ENCODE assay signal across 10 cellular contexts in genomic region chr7:150615221-150615755, GRCh38. TPM values are rescaled to one million over a fixed set of nuclear protein-coding genes. Genes with fewer than 3 reads are reported as not detected.
DNase-seq lines count a peak whose midpoint lies in the region; ATAC-seq and TF ChIP-seq lines count a peak whose summit lies in the region.
"Not testable (repeated sequence)": the region's sequence is repeated elsewhere in the genome, so short reads cannot be mapped to it uniquely, and the experiment has no call there.
"Had no signal": no experiment of that assay in that cellular context is flagged by ENCODE, and none has a peak within 500 bp of the region (broad histone marks: within the 10 kb centered on the region; RNA-seq: fewer than 3 reads in every experiment).

No MANE protein-coding gene starts in this region.

- peaks cover 35% of the 10 kb centered on the region for H3K9me3 Mint-ChIP-seq in activated CD8-positive, alpha-beta T cell treated with anti-CD3 and anti-CD28 coated beads for 36 hours
- peaks cover 15% of the 10 kb centered on the region for H3K9me3 Mint-ChIP-seq in activated naive CD4-positive, alpha-beta T cell treated with anti-CD3 and anti-CD28 coated beads for 36 hours
- H3K9me3 Mint-ChIP-seq in immature natural killer cell; stimulated activated naive CD8-positive, alpha-beta T cell treated with anti-CD3 and anti-CD28 coated beads, Interleukin-15, Interleukin-2, amounts not matched to agents 100 ng/mL and 50 ng/mL, for 24 hours: not testable (repeated sequence)

- CTCF ChIA-PET in activated CD8-positive, alpha-beta T cell treated with anti-CD3 and anti-CD28 coated beads for 36 hours (lab: Charles Lee): interaction anchor here (0.6 kb wide), 1 partner anchor 58 kb away, joined by 4 read pairs; no protein-coding TSS in a partner anchor
- CTCF ChIA-PET in activated naive CD4-positive, alpha-beta T cell treated with anti-CD3 and anti-CD28 coated beads for 36 hours (lab: Charles Lee): interaction anchor here (1.3 to 1.8 kb wide), 2 partner anchors 10 to 29 kb away, joined by 4 read pairs; no protein-coding TSS in a partner anchor

- TF ChIP-seq CTCF in activated CD8-positive, alpha-beta T cell treated with anti-CD3 and anti-CD28 coated beads for 36 hours (IDR thresholded peaks at IDR 0.05): not testable (repeated sequence)

- H3K36me3 Mint-ChIP-seq in T-helper 17 cell (ENCODE audit: low read depth); activated CD8-positive, alpha-beta T cell treated with anti-CD3 and anti-CD28 coated beads for 36 hours (ENCODE audit: low read depth); immature natural killer cell: not testable (repeated sequence)
- peaks cover 15% of the 10 kb centered on the region for H3K36me3 Mint-ChIP-seq in activated naive CD4-positive, alpha-beta T cell treated with anti-CD3 and anti-CD28 coated beads for 36 hours (ENCODE audit: low read depth)
- peaks cover 17% of the 10 kb centered on the region for H3K36me3 Mint-ChIP-seq in stimulated activated naive CD8-positive, alpha-beta T cell treated with anti-CD3 and anti-CD28 coated beads, Interleukin-15, Interleukin-2, amounts not matched to agents 100 ng/mL and 50 ng/mL, for 24 hours (ENCODE audit: low read depth)

- DNase-seq in DMS153 (lab: John Stamatoyannopoulos, UW) (peak; percentile 58), NCI-H2171 treated with DMSO at 0.1 percent for 48 hours (lab: John Stamatoyannopoulos, UW) (peak; percentile 50)
- not testable (repeated sequence) for DNase-seq in T-helper 17 cell; activated CD8-positive, alpha-beta T cell treated with anti-CD3 and anti-CD28 coated beads for 36 hours; activated naive CD4-positive, alpha-beta T cell treated with anti-CD3 and anti-CD28 coated beads for 36 hours; immature natural killer cell

- H3K27ac Mint-ChIP-seq in T-helper 17 cell: peak overlapping the region; percentile 60
- peak overlapping the region; percentile 75 for H3K27ac Mint-ChIP-seq in activated CD8-positive, alpha-beta T cell treated with anti-CD3 and anti-CD28 coated beads for 36 hours
- H3K27ac Mint-ChIP-seq in activated naive CD4-positive, alpha-beta T cell treated with anti-CD3 and anti-CD28 coated beads for 36 hours: peak overlapping the region; percentile 73
- peak overlapping the region in 4 of 6 donors; percentile 20 to 63 (median 35) for H3K27ac Mint-ChIP-seq in immature natural killer cell
- peak overlapping the region; percentile 9 for H3K27ac Mint-ChIP-seq in stimulated activated naive CD8-positive, alpha-beta T cell treated with anti-CD3 and anti-CD28 coated beads, Interleukin-15, Interleukin-2, amounts not matched to agents 100 ng/mL and 50 ng/mL, for 24 hours

- H3K4me3 Mint-ChIP-seq in T-helper 17 cell: peak overlapping the region; percentile 47
- H3K4me3 Mint-ChIP-seq in activated CD8-positive, alpha-beta T cell treated with anti-CD3 and anti-CD28 coated beads for 36 hours: peak overlapping the region; percentile 7
- H3K4me3 Mint-ChIP-seq in activated naive CD4-positive, alpha-beta T cell treated with anti-CD3 and anti-CD28 coated beads for 36 hours; immature natural killer cell; stimulated activated naive CD8-positive, alpha-beta T cell treated with anti-CD3 and anti-CD28 coated beads, Interleukin-15, Interleukin-2, amounts not matched to agents 100 ng/mL and 50 ng/mL, for 24 hours: not testable (repeated sequence)

- ATAC-seq in T-helper 17 cell; activated CD8-positive, alpha-beta T cell treated with anti-CD3 and anti-CD28 coated beads for 36 hours: not testable (repeated sequence)

- POLR2A ChIA-PET in activated CD8-positive, alpha-beta T cell treated with anti-CD3 and anti-CD28 coated beads for 36 hours (lab: Charles Lee): interaction anchor here (0.7 to 1.4 kb wide), 4 partner anchors 16 to 166 kb away, joined by 3 to 4 read pairs (median 3); partner anchors contain the start of gene GIMAP6

- not testable (repeated sequence) for H3K27me3 Mint-ChIP-seq in T-helper 17 cell; activated CD8-positive, alpha-beta T cell treated with anti-CD3 and anti-CD28 coated beads for 36 hours; activated naive CD4-positive, alpha-beta T cell treated with anti-CD3 and anti-CD28 coated beads for 36 hours (ENCODE audit: low read depth); immature natural killer cell (ENCODE audit: low read depth in 3 of 3); stimulated activated naive CD8-positive, alpha-beta T cell treated with anti-CD3 and anti-CD28 coated beads, Interleukin-15, Interleukin-2, amounts not matched to agents 100 ng/mL and 50 ng/mL, for 24 hours

- H3K4me1 Mint-ChIP-seq in T-helper 17 cell: peaks cover 27% of the 10 kb centered on the region
- H3K4me1 Mint-ChIP-seq in activated CD8-positive, alpha-beta T cell treated with anti-CD3 and anti-CD28 coated beads for 36 hours (ENCODE audit: low read depth): peaks cover 58% of the 10 kb centered on the region
- peaks cover 65% of the 10 kb centered on the region for H3K4me1 Mint-ChIP-seq in activated naive CD4-positive, alpha-beta T cell treated with anti-CD3 and anti-CD28 coated beads for 36 hours (ENCODE audit: low read depth)
- peaks cover 18 to 28% of the 10 kb centered on the region in 2 donors for H3K4me1 Mint-ChIP-seq in immature natural killer cell
- H3K4me1 Mint-ChIP-seq in stimulated activated naive CD8-positive, alpha-beta T cell treated with anti-CD3 and anti-CD28 coated beads, Interleukin-15, Interleukin-2, amounts not matched to agents 100 ng/mL and 50 ng/mL, for 24 hours (ENCODE audit: low read depth): peaks cover 53% of the 10 kb centered on the region

- not testable (repeated sequence) for H3K9me3 ChIP-seq in T-helper 17 cell (ENCODE audit: control insufficient read depth, low read length, poor library complexity, severe bottlenecking)

- intact Hi-C loops in activated CD8-positive, alpha-beta T cell treated with anti-CD3 and anti-CD28 coated beads for 36 hours (cut with micrococcal nuclease): not testable (repeated sequence)
- intact Hi-C loops in activated naive CD4-positive, alpha-beta T cell treated with anti-CD3 and anti-CD28 coated beads for 36 hours (cut with micrococcal nuclease): loop anchor here (10.0 kb wide), 1 partner anchor 730 kb away; the partner anchor contains the start of gene NUB1

RNA-seq across cellular contexts. Expression of gene GIMAP6, which starts 16.9 kb away (rescaled TPM):
- total RNA-seq in T-helper 17 cell: 10 to 100 TPM; 25.5 to 48.3 TPM
- 10 to 100 TPM; 21.2 to 21.5 TPM for total RNA-seq in activated CD8-positive, alpha-beta T cell treated with anti-CD3 and anti-CD28 coated beads for 36 hours
- total RNA-seq in activated naive CD4-positive, alpha-beta T cell treated with anti-CD3 and anti-CD28 coated beads for 36 hours: 10 to 100 TPM; 19.2 to 20.7 TPM
- 100 to 1,000 TPM; 119 to 279 (median 173) TPM for polyA plus RNA-seq in immature natural killer cell
- total RNA-seq: Caco-2, H9, SJSA1 had no signal

RNA-seq across cellular contexts. Expression of gene GIMAP4, which starts 48.1 kb away (rescaled TPM):
- total RNA-seq in T-helper 17 cell: 100 to 1,000 TPM in 1 of 2 donors, 10 to 100 TPM in 1; 62.1 to 113 TPM
- 10 to 100 TPM; 88.3 to 97.8 TPM for total RNA-seq in activated CD8-positive, alpha-beta T cell treated with anti-CD3 and anti-CD28 coated beads for 36 hours
- total RNA-seq in activated naive CD4-positive, alpha-beta T cell treated with anti-CD3 and anti-CD28 coated beads for 36 hours: 100 to 1,000 TPM; 180 to 193 TPM
- 100 to 1,000 TPM; 158 to 420 (median 392) TPM for polyA plus RNA-seq in immature natural killer cell
- total RNA-seq: Caco-2, H9, SJSA1 had no signal

Comparison
In these comparisons a context has a peak if more than half of its experiments do, and no peak if none do; other contexts are left out.
1. H3K27ac Mint-ChIP-seq: peak in every context shown above with its lines; median percentile 75 in activated CD8-positive, alpha-beta T cell treated with anti-CD3 and anti-CD28 coated beads for 36 hours; 73 in activated naive CD4-positive, alpha-beta T cell treated with anti-CD3 and anti-CD28 coated beads for 36 hours; 60 in T-helper 17 cell; 35 in immature natural killer cell; 9 in stimulated activated naive CD8-positive, alpha-beta T cell treated with anti-CD3 and anti-CD28 coated beads, Interleukin-15, Interleukin-2, amounts not matched to agents 100 ng/mL and 50 ng/mL, for 24 hours.